13 cellular contexts compared by ENCODE assay signal in genomic region chr5:135308752-135309151, GRCh38.
DNase-seq lines count a peak whose midpoint lies in the region; ATAC-seq and TF ChIP-seq lines count a peak whose summit lies in the region.
"Had no signal": no experiment of that assay in that cellular context is flagged by ENCODE, and none has a peak within 500 bp of the region (broad histone marks: within the 10 kb centered on the region; RNA-seq: fewer than 3 reads in every experiment).

No MANE protein-coding gene starts in this region.

- H3K36me3 ChIP-seq in DND-41 (ENCODE audit: insufficient read depth, low read length) (no peaks in the 10 kb centered on the region), left lung (no peaks in the 10 kb centered on the region)

- H3K4me1 ChIP-seq in DND-41 (ENCODE audit: insufficient read depth, low read length) (peaks cover 57% of the 10 kb centered on the region), left lung (no peaks in the 10 kb centered on the region)

- no peak for TF ChIP-seq CTCF in 22Rv1 (IDR thresholded peaks at IDR 0.05)
- no peak for TF ChIP-seq CTCF in DND-41 (IDR thresholded peaks at IDR 0.05; ENCODE audit: borderline replicate concordance, extremely low read depth, low read length, poor library complexity, severe bottlenecking)
- TF ChIP-seq CTCF in foreskin fibroblast (IDR thresholded peaks at IDR 0.05; ENCODE audit: low read depth, low read length) = no peak
- no peak for TF ChIP-seq CTCF in left lung (IDR thresholded peaks at IDR 0.05)
- no peak for TF ChIP-seq CTCF in GM10266 (IDR thresholded peaks at IDR 0.05; ENCODE audit: control insufficient read depth, insufficient read depth, low read depth, missing control alignments)

- no peaks in the 10 kb centered on the region for H3K9me3 Mint-ChIP-seq in activated T-helper 2 cell treated with anti-CD3 and anti-CD28 coated beads, Interferon-gamma antibody, Interleukin-2, Interleukin-4, amounts not matched to agents 10 μg/mL and 5 μg/mL and 100 μg/mL, durations not matched to agents 14 hours and 24 hours and 36 hours

- no peaks in the 10 kb centered on the region for H4K20me1 ChIP-seq in DND-41 (ENCODE audit: insufficient read depth, low read length)

- H3K9me3 ChIP-seq in DND-41 (ENCODE audit: insufficient read depth, low read length, severe bottlenecking) (no peaks in the 10 kb centered on the region), left lung (no peaks in the 10 kb centered on the region)

- intact Hi-C loops in left lung (cut with DNase I) = no loop called here
- intact Hi-C loops in activated T-helper 2 cell treated with anti-CD3 and anti-CD28 coated beads, Interferon-gamma antibody, Interleukin-2, Interleukin-4, amounts not matched to agents 10 μg/mL and 5 μg/mL and 100 μg/mL, durations not matched to agents 14 hours and 24 hours and 36 hours (cut with micrococcal nuclease) = no loop called here

- no peak overlapping the region for H3K4me3 Mint-ChIP-seq in activated T-helper 2 cell treated with anti-CD3 and anti-CD28 coated beads, Interferon-gamma antibody, Interleukin-2, Interleukin-4, amounts not matched to agents 10 μg/mL and 5 μg/mL and 100 μg/mL, durations not matched to agents 14 hours and 24 hours and 36 hours (ENCODE audit: low read depth)
- H3K4me3 Mint-ChIP-seq: CD4-positive, CD25-positive, alpha-beta regulatory T cell had no signal

- H3K27ac Mint-ChIP-seq in activated T-helper 2 cell treated with anti-CD3 and anti-CD28 coated beads, Interferon-gamma antibody, Interleukin-2, Interleukin-4, amounts not matched to agents 10 μg/mL and 5 μg/mL and 100 μg/mL, durations not matched to agents 14 hours and 24 hours and 36 hours = no peak overlapping the region

- H3K27ac ChIP-seq in 22Rv1 (peak overlapping the region; percentile 22; the same call in 1 of the 2 replicates), DND-41 (ENCODE audit: low read length) (peak overlapping the region; percentile 69), left lung (no peak overlapping the region)

- H3K4me3 ChIP-seq in DND-41 (ENCODE audit: low read depth in 1 of 2, low read length in 2 of 2) (no peak overlapping the region), foreskin fibroblast (ENCODE audit: low read depth in 1 of 2, low read length in 2 of 2) (no peak overlapping the region), left lung (no peak overlapping the region)

- H3K27me3 Mint-ChIP-seq in activated T-helper 2 cell treated with anti-CD3 and anti-CD28 coated beads, Interferon-gamma antibody, Interleukin-2, Interleukin-4, amounts not matched to agents 10 μg/mL and 5 μg/mL and 100 μg/mL, durations not matched to agents 14 hours and 24 hours and 36 hours (ENCODE audit: low read depth) = peaks cover 5% of the 10 kb centered on the region

- H3K4me2 ChIP-seq in DND-41 (ENCODE audit: insufficient read depth, low read length) = no peak overlapping the region

- H3K9ac ChIP-seq in DND-41 (ENCODE audit: low read depth, low read length) = no peak overlapping the region

- H3K36me3 Mint-ChIP-seq in activated T-helper 2 cell treated with anti-CD3 and anti-CD28 coated beads, Interferon-gamma antibody, Interleukin-2, Interleukin-4, amounts not matched to agents 10 μg/mL and 5 μg/mL and 100 μg/mL, durations not matched to agents 14 hours and 24 hours and 36 hours (ENCODE audit: low read depth) = no peaks in the 10 kb centered on the region
- H3K36me3 Mint-ChIP-seq: CD4-positive, CD25-positive, alpha-beta regulatory T cell had no signal

- ATAC-seq in DND-41 (ENCODE audit: insufficient read depth, low read depth) = no peak
- ATAC-seq in SK-N-SH treated with all-trans-retinoic acid at 6 μM for 48 hours = peak; percentile 81
- ATAC-seq in left lung = no peak

- H3K27me3 ChIP-seq in DND-41 (ENCODE audit: insufficient read depth, low read length, poor library complexity) (no peaks in the 10 kb centered on the region), left lung (peaks cover 0 to 26% of the 10 kb centered on the region in 2 donors)

- peaks cover 51% of the 10 kb centered on the region for H3K4me1 Mint-ChIP-seq in activated T-helper 2 cell treated with anti-CD3 and anti-CD28 coated beads, Interferon-gamma antibody, Interleukin-2, Interleukin-4, amounts not matched to agents 10 μg/mL and 5 μg/mL and 100 μg/mL, durations not matched to agents 14 hours and 24 hours and 36 hours (ENCODE audit: low read depth)

- no peak for DNase-seq in DND-41
- peak; percentile 68 to 82 for DNase-seq in foreskin fibroblast
- DNase-seq in left lung = no peak
- DNase-seq in activated T-helper 2 cell treated with anti-CD3 and anti-CD28 coated beads, Interferon-gamma antibody, Interleukin-2, Interleukin-4, amounts not matched to agents 10 μg/mL and 5 μg/mL and 100 μg/mL, durations not matched to agents 14 hours and 24 hours and 36 hours (ENCODE audit: low spot score) = no peak
- DNase-seq in GM10266 (ENCODE audit: extremely low spot score) = no peak
- DNase-seq in cortex of kidney (lab: John Stamatoyannopoulos, UW) = no peak
- DNase-seq: MM.1S; RPMI8226; stimulated activated CD4-positive, alpha-beta T cell treated with anti-CD3 and anti-CD28 coated beads, Interleukin-4, amount 100 ng/mL, for 4 hours; stimulated activated naive CD4-positive, alpha-beta T cell treated with Interleukin-2 at 50 U/mL for 16 hours had no signal

- no peak overlapping the region for H2AFZ ChIP-seq in DND-41 (ENCODE audit: low read depth, low read length)

- no peaks in the 10 kb centered on the region for H3K79me2 ChIP-seq in DND-41 (ENCODE audit: insufficient read depth, low read length)

TF ChIP-seq in SK-N-SH treated with all-trans-retinoic acid at 6 μM for 48 hours, 23 proteins besides CTCF, POLR2A, EP300 and RAD21 (continues in another document):
- TF ChIP-seq SNAI2 (CRISPR knock-in tag; IDR thresholded peaks at IDR 0.05) = no peak
- TF ChIP-seq GLIS3 (CRISPR knock-in tag; IDR thresholded peaks at IDR 0.05) = no peak
- no peak for TF ChIP-seq BACH2 (CRISPR knock-in tag; IDR thresholded peaks at IDR 0.05; ENCODE audit: borderline replicate concordance)
- TF ChIP-seq TCF4 (CRISPR knock-in tag; IDR thresholded peaks at IDR 0.05; ENCODE audit: borderline replicate concordance) = no peak
- TF ChIP-seq TSHZ2 (CRISPR knock-in tag; IDR thresholded peaks at IDR 0.05) = no peak
- no peak for TF ChIP-seq ARNTL (CRISPR knock-in tag; IDR thresholded peaks at IDR 0.05; ENCODE audit: borderline replicate concordance, low read depth)
- TF ChIP-seq TOX (CRISPR knock-in tag; IDR thresholded peaks at IDR 0.05; ENCODE audit: borderline replicate concordance) = no peak
- no peak for TF ChIP-seq ZFP30 (CRISPR knock-in tag; IDR thresholded peaks at IDR 0.05)
- TF ChIP-seq ZFP3 (CRISPR knock-in tag; IDR thresholded peaks at IDR 0.05) = no peak
- TF ChIP-seq ZNF70 (CRISPR knock-in tag; IDR thresholded peaks at IDR 0.05) = no peak
- no peak for TF ChIP-seq POU6F1 (CRISPR knock-in tag; IDR thresholded peaks at IDR 0.05; ENCODE audit: borderline replicate concordance, low read depth)
- TF ChIP-seq CSRNP3 (CRISPR knock-in tag; IDR thresholded peaks at IDR 0.05) = no peak

Comparison
In these comparisons a context has a peak if more than half of its experiments do, and no peak if none do; other contexts are left out.
1. H3K27ac ChIP-seq: peak in 22Rv1 (single experiment) and DND-41 (single experiment); none in left lung (0 of 2).
2. DNase-seq: peak in foreskin fibroblast (2 of 2); none in DND-41 (single experiment), left lung (0 of 2), activated T-helper 2 cell treated with anti-CD3 and anti-CD28 coated beads, Interferon-gamma antibody, Interleukin-2, Interleukin-4, amounts not matched to agents 10 μg/mL and 5 μg/mL and 100 μg/mL, durations not matched to agents 14 hours and 24 hours and 36 hours (single experiment), GM10266 (single experiment) and cortex of kidney (single experiment).